Comparison of ENCODE assay signal across 18 cellular contexts in genomic region chr4:8863759-8864682, GRCh38. TPM values are rescaled to one million over a fixed set of nuclear protein-coding genes. Genes with fewer than 3 reads are reported as not detected.
DNase-seq lines count a peak whose midpoint lies in the region; ATAC-seq and TF ChIP-seq lines count a peak whose summit lies in the region.
"Had no signal": no experiment of that assay in that cellular context is flagged by ENCODE, and none has a peak within 500 bp of the region (broad histone marks: within the 10 kb centered on the region; RNA-seq: fewer than 3 reads in every experiment).

No MANE protein-coding gene starts in this region.

- H3K23ac ChIP-seq in neuronal stem cell (ENCODE audit: low read depth, low read length, poor library complexity) = peak overlapping the region; percentile 86

- H3K9me3 ChIP-seq in right cardiac atrium (ENCODE audit: control insufficient read depth, low read length) (no peaks in the 10 kb centered on the region), iPS-15b (ENCODE audit: control insufficient read depth, insufficient read depth, low read length) (no peaks in the 10 kb centered on the region), neuronal stem cell (replicated peaks in 1 of 2; ENCODE audit: control insufficient read depth in 2 of 2, insufficient read depth in 1 of 2, low read depth in 1 of 2, low read length in 2 of 2) (peaks cover 0 to 2% of the 10 kb centered on the region in 2 donors)
- no peaks in the 10 kb centered on the region for H3K9me3 ChIP-seq in CD8-positive, alpha-beta T cell (ENCODE audit: low read length)

- DNase-seq in left ventricle myocardium superior (peak; percentile 11), right cardiac atrium (no peak), neuronal stem cell (ENCODE audit: low spot score) (no peak), T1000 (lab: John Stamatoyannopoulos, UW) (no peak), NCI-H446 (lab: John Stamatoyannopoulos, UW) (no peak)
- DNase-seq in CD8-positive, alpha-beta T cell = no peak
- DNase-seq: 8988T; CD8-positive, alpha-beta memory T cell; COR-L47; DMS 273 treated with DMSO at 0.1 percent for 48 hours; GM23248; H9; IMR-90 had no signal

- no peak overlapping the region for H4K8ac ChIP-seq in neuronal stem cell (ENCODE audit: low read depth, low read length)

- H3K4me1 Mint-ChIP-seq in CD8-positive, alpha-beta T cell (ENCODE audit: low read depth) = peaks cover 5% of the 10 kb centered on the region
- H3K4me1 Mint-ChIP-seq: CD14-positive monocyte had no signal

- H3K27me3 ChIP-seq in right cardiac atrium (ENCODE audit: control insufficient read depth, insufficient read depth) (no peaks in the 10 kb centered on the region), iPS-15b (ENCODE audit: control insufficient read depth, insufficient read depth, low read length) (peaks cover 97% of the 10 kb centered on the region), neuronal stem cell (ENCODE audit: control insufficient read depth in 3 of 3, insufficient read depth in 3 of 3, low read depth in 1 of 3, low read length in 3 of 3) (peaks cover 93 to 99% (median 99%) of the 10 kb centered on the region in 3 experiments)
- peaks cover 15% of the 10 kb centered on the region for H3K27me3 ChIP-seq in CD8-positive, alpha-beta T cell (ENCODE audit: insufficient read depth, low read length)

- no peak overlapping the region for H3K4me3 ChIP-seq in right cardiac atrium (ENCODE audit: low read length)
- H3K4me3 ChIP-seq in iPS-15b (ENCODE audit: low read depth, low read length) = peak overlapping the region; percentile 43
- no peak overlapping the region for H3K4me3 ChIP-seq in neuronal stem cell (ENCODE audit: low read length in 2 of 2)
- no peak overlapping the region for H3K4me3 ChIP-seq in CD8-positive, alpha-beta T cell (ENCODE audit: low read depth, low read length)
- H3K4me3 ChIP-seq: BLaER1, GM23248, K562 had no signal

- no peaks in the 10 kb centered on the region for H3K4me1 ChIP-seq in right cardiac atrium (ENCODE audit: control insufficient read depth, insufficient read depth, low read length)
- no peaks in the 10 kb centered on the region for H3K4me1 ChIP-seq in iPS-15b (ENCODE audit: control insufficient read depth, insufficient read depth, low read length)
- peaks cover 0 to 1% of the 10 kb centered on the region in 2 donors for H3K4me1 ChIP-seq in neuronal stem cell (ENCODE audit: control insufficient read depth in 2 of 2, insufficient read depth in 1 of 2, low read depth in 1 of 2, low read length in 2 of 2)
- no peaks in the 10 kb centered on the region for H3K4me1 ChIP-seq in CD8-positive, alpha-beta T cell (ENCODE audit: insufficient read depth, low read length)
- H3K4me1 ChIP-seq: BLaER1 had no signal

- intact Hi-C loops in left ventricle myocardium superior (cut with micrococcal nuclease) = no loop called here
- intact Hi-C loops in right cardiac atrium (cut with DNase I) = no loop called here
- intact Hi-C loops in CD8-positive, alpha-beta T cell (cut with DNase I, micrococcal nuclease) = no loop called here

- 12% methylated on average over 30 of the region's 30 CpGs for WGBS in right cardiac atrium
- no CpG with 5 or more reads among the region's 30 CpGs for WGBS in neuronal stem cell (ENCODE audit: extremely low coverage in 2 of 2, insufficient read length in 2 of 2, insufficient replicate concordance in 1 of 2), 2 donors

- no peak overlapping the region for H4K91ac ChIP-seq in neuronal stem cell (ENCODE audit: low read depth, low read length, poor library complexity)

- POLR2A ChIA-PET in CD8-positive, alpha-beta T cell (lab: Charles Lee) = no interaction called here

- no peak overlapping the region for H2BK120ac ChIP-seq in neuronal stem cell (ENCODE audit: low read depth, low read length)

- no peak for TF ChIP-seq CTCF in CD8-positive, alpha-beta T cell (IDR thresholded peaks at IDR 0.05)

- H3K36me3 ChIP-seq in iPS-15b (ENCODE audit: control insufficient read depth, insufficient read depth, low read length) = no peaks in the 10 kb centered on the region
- H3K36me3 ChIP-seq in neuronal stem cell (replicated peaks in 1 of 2; ENCODE audit: control insufficient read depth in 2 of 2, insufficient read depth in 2 of 2, low read length in 2 of 2) = no peaks in the 10 kb centered on the region
- no peaks in the 10 kb centered on the region for H3K36me3 ChIP-seq in CD8-positive, alpha-beta T cell (ENCODE audit: insufficient read depth, low read length)
- H3K36me3 ChIP-seq: BLaER1 had no signal

- H3K27ac Mint-ChIP-seq in CD8-positive, alpha-beta T cell = no peak overlapping the region
- H3K27ac Mint-ChIP-seq: CD14-positive monocyte; CD8-positive, alpha-beta memory T cell; H9 had no signal

- H3K27me3 Mint-ChIP-seq in CD8-positive, alpha-beta T cell (ENCODE audit: low read depth) = peaks cover 55% of the 10 kb centered on the region

- no peak for ATAC-seq in left ventricle myocardium superior
- no peak for ATAC-seq in right cardiac atrium
- no peak for ATAC-seq in CD8-positive, alpha-beta T cell
- ATAC-seq: K562 had no signal

- peak overlapping the region; percentile 3 for H3K18ac ChIP-seq in neuronal stem cell (ENCODE audit: low read length)

- H3K27ac ChIP-seq in right cardiac atrium (ENCODE audit: low read length) (no peak overlapping the region), neuronal stem cell (replicated peaks; ENCODE audit: low read length) (no peak overlapping the region)
- H3K27ac ChIP-seq in CD8-positive, alpha-beta T cell (ENCODE audit: low read depth, low read length) = no peak overlapping the region
- H3K27ac ChIP-seq: BLaER1, GM23248 had no signal

- no peak overlapping the region for H3K4me3 Mint-ChIP-seq in CD8-positive, alpha-beta T cell
- H3K4me3 Mint-ChIP-seq: CD8-positive, alpha-beta memory T cell; H9 had no signal

- H3K4ac ChIP-seq in neuronal stem cell (ENCODE audit: low read length) = no peak overlapping the region

- H2BK12ac ChIP-seq in neuronal stem cell (ENCODE audit: low read length) = no peak overlapping the region

- no peaks in the 10 kb centered on the region for H3K36me3 Mint-ChIP-seq in CD8-positive, alpha-beta T cell
- H3K36me3 Mint-ChIP-seq: CD14-positive monocyte; CD8-positive, alpha-beta memory T cell had no signal

- H3K9me3 Mint-ChIP-seq in CD8-positive, alpha-beta T cell = no peaks in the 10 kb centered on the region
- H3K9me3 Mint-ChIP-seq: CD8-positive, alpha-beta memory T cell had no signal

- H2BK5ac ChIP-seq in neuronal stem cell (ENCODE audit: low read length) = no peak overlapping the region

- peak overlapping the region; percentile 56 for H3K14ac ChIP-seq in neuronal stem cell (ENCODE audit: low read length)

- CTCF ChIA-PET in CD8-positive, alpha-beta T cell (lab: Charles Lee) = interaction anchor here (0.6 kb wide), 1 partner anchor 898 kb away, joined by 4 read pairs; no protein-coding TSS in a partner anchor

- H2AK5ac ChIP-seq in neuronal stem cell (ENCODE audit: low read depth, low read length) = peak overlapping the region; percentile 84

- no peak overlapping the region for H2AFZ ChIP-seq in neuronal stem cell (ENCODE audit: low read length)
- H2AFZ ChIP-seq: GM23248 had no signal

- H3K4me2 ChIP-seq in neuronal stem cell (ENCODE audit: insufficient read depth, low read length, poor library complexity, severe bottlenecking) = no peak overlapping the region
- H3K4me2 ChIP-seq: BLaER1 had no signal

- no peak overlapping the region for H2BK15ac ChIP-seq in neuronal stem cell (ENCODE audit: low read length)

- H3K9ac ChIP-seq in iPS-15b (ENCODE audit: low read depth, low read length) = no peak overlapping the region
- no peak overlapping the region for H3K9ac ChIP-seq in neuronal stem cell (ENCODE audit: low read depth, low read length, poor library complexity)
- H3K9ac ChIP-seq: BLaER1, GM23248 had no signal

- peaks cover 1% of the 10 kb centered on the region for H3K79me1 ChIP-seq in neuronal stem cell (ENCODE audit: low read depth, low read length)

RNA-seq across cellular contexts. Expression of gene HMX1, which starts 7.6 kb away (rescaled TPM):
- not detected for total RNA-seq in left ventricle myocardium superior
- total RNA-seq in right cardiac atrium = not detected
- not detected for polyA plus RNA-seq in right cardiac atrium
- 0.04 TPM for polyA plus RNA-seq in neuronal stem cell (2013, experiment 1 of 2)
- polyA plus RNA-seq in neuronal stem cell (2013, experiment 2 of 2) = 0.07 TPM
- total RNA-seq in CD8-positive, alpha-beta T cell = not detected
- total RNA-seq: CD8-positive, alpha-beta memory T cell; GM23248; IMR-90; K562 had no signal
- polyA plus RNA-seq: AG04450; CD14-positive monocyte; CD8-positive, alpha-beta memory T cell; GM23248; IMR-90; K562 had no signal
